Comparison of ENCODE assay signal across 36 cellular contexts in genomic region chr14:65613251-65613650, GRCh38.
"Had no signal": no experiment of that assay in that cellular context is flagged by ENCODE, and none has a peak within 500 bp of the region (broad histone marks: within the 10 kb centered on the region; RNA-seq: fewer than 3 reads in every experiment).

No MANE protein-coding gene starts in this region.

- H3K4me3 ChIP-seq: adrenal gland, ascending aorta, body of pancreas, breast epithelium, cardiac muscle cell had no signal

- H3K27ac ChIP-seq: adrenal gland, ascending aorta, body of pancreas, brain microvascular endothelial cell, breast epithelium, cardiac muscle cell had no signal

- ATAC-seq: activated naive CD4-positive, alpha-beta T cell treated with anti-CD3 and anti-CD28 coated beads, Interleukin-2, amount 50 U/mL, for 72 hours; activated naive CD8-positive, alpha-beta T cell treated with anti-CD3 and anti-CD28 coated beads, Interleukin-2, amount 50 U/mL, for 24 hours; activated T-cell treated with anti-CD3 and anti-CD28 coated beads, Interleukin-2, amount 50 U/mL, for 4 hours; activated T-cell treated with anti-CD3 and anti-CD28 coated beads, Interleukin-2, amount 50 U/mL, for 72 hours; activated T-helper 17 cell treated with anti-CD3 and anti-CD28 coated beads, Interleukin-2, amount 50 U/mL, for 72 hours; body of pancreas had no signal

- H3K27me3 ChIP-seq: adrenal gland, ascending aorta, body of pancreas, brain microvascular endothelial cell, breast epithelium, cardiac muscle cell had no signal

- H3K27ac Mint-ChIP-seq: activated naive CD4-positive, alpha-beta T cell treated with anti-CD3 and anti-CD28 coated beads for 36 hours; activated naive CD4-positive, alpha-beta T cell treated with anti-CD3 and anti-CD28 coated beads, Interleukin-2, amount 10 ng/mL, durations not matched to agents 7 days and 5 days; activated naive CD4-positive, alpha-beta T cell treated with anti-CD3 and anti-CD28 coated beads, Interleukin-2, amount 50 U/mL, for 24 hours; activated naive CD4-positive, alpha-beta T cell treated with anti-CD3 and anti-CD28 coated beads, Interleukin-2, amount 50 U/mL, for 72 hours; activated naive CD8-positive, alpha-beta T cell; activated naive CD8-positive, alpha-beta T cell treated with anti-CD3 and anti-CD28 coated beads for 36 hours; activated naive CD8-positive, alpha-beta T cell treated with anti-CD3 and anti-CD28 coated beads, Interleukin-2, amount 10 ng/mL, durations not matched to agents 7 days and 5 days; activated naive CD8-positive, alpha-beta T cell treated with anti-CD3 and anti-CD28 coated beads, Interleukin-2, amount 50 U/mL, for 24 hours; activated T-cell treated with anti-CD3 and anti-CD28 coated beads, Interleukin-2, amount 50 U/mL, for 72 hours; activated T-helper 17 cell treated with anti-CD3 and anti-CD28 coated beads, Interleukin-2, amount 50 U/mL, for 72 hours; activated T-helper 2 cell treated with anti-CD3 and anti-CD28 coated beads, Interferon-gamma antibody, Interleukin-2, Interleukin-4, amounts not matched to agents 10 μg/mL and 5 μg/mL and 100 μg/mL, durations not matched to agents 14 hours and 24 hours and 36 hours had no signal

- H3K36me3 ChIP-seq: adrenal gland, ascending aorta, brain microvascular endothelial cell, breast epithelium, cardiac muscle cell had no signal

- H3K9me3 ChIP-seq: adrenal gland, ascending aorta, body of pancreas, breast epithelium had no signal

- H3K4me1 Mint-ChIP-seq: activated naive CD4-positive, alpha-beta T cell treated with anti-CD3 and anti-CD28 coated beads, Interleukin-2, amount 10 ng/mL, durations not matched to agents 7 days and 5 days; activated naive CD8-positive, alpha-beta T cell treated with anti-CD3 and anti-CD28 coated beads, Interleukin-2, amount 50 U/mL, for 24 hours; activated T-helper 17 cell treated with anti-CD3 and anti-CD28 coated beads, Interleukin-2, amount 50 U/mL, for 72 hours had no signal

- H3K27me3 Mint-ChIP-seq: activated naive CD4-positive, alpha-beta T cell treated with anti-CD3 and anti-CD28 coated beads, Interleukin-2, amount 10 ng/mL, durations not matched to agents 7 days and 5 days; activated naive CD4-positive, alpha-beta T cell treated with anti-CD3 and anti-CD28 coated beads, Interleukin-2, amount 50 U/mL, for 24 hours; activated naive CD8-positive, alpha-beta T cell; activated naive CD8-positive, alpha-beta T cell treated with anti-CD3 and anti-CD28 coated beads for 36 hours; activated naive CD8-positive, alpha-beta T cell treated with anti-CD3 and anti-CD28 coated beads, Interleukin-2, amount 10 ng/mL, durations not matched to agents 7 days and 5 days; activated naive CD8-positive, alpha-beta T cell treated with anti-CD3 and anti-CD28 coated beads, Interleukin-2, amount 50 U/mL, for 24 hours; activated T-helper 17 cell treated with anti-CD3 and anti-CD28 coated beads, Interleukin-2, amount 50 U/mL, for 72 hours; brain; central memory CD8-positive, alpha-beta T cell had no signal

- H3K4me1 ChIP-seq: adrenal gland, ascending aorta, breast epithelium had no signal

- DNase-seq: activated effector memory CD4-positive, alpha-beta T cell treated with anti-CD3 and anti-CD28 coated beads, Interleukin-2, amount 50 U/mL, for 16 hours; activated effector memory CD4-positive, alpha-beta T cell treated with Interleukin-2 at 50 U/mL for 16 hours; activated gamma-delta T cell; activated gamma-delta T cell treated with Interleukin-2 at 50 U/mL for 16 hours; activated naive CD4-positive, alpha-beta T cell; activated naive CD4-positive, alpha-beta T cell treated with anti-CD3 and anti-CD28 coated beads for 36 hours; activated naive CD4-positive, alpha-beta T cell treated with anti-CD3 and anti-CD28 coated beads, Interleukin-2, amount 10 ng/mL, durations not matched to agents 7 days and 5 days; activated naive CD4-positive, alpha-beta T cell treated with anti-CD3 and anti-CD28 coated beads, Interleukin-2, amount 50 U/mL, for 16 hours; activated naive CD4-positive, alpha-beta T cell treated with Interleukin-2 at 50 U/mL for 16 hours; activated naive CD8-positive, alpha-beta T cell treated with anti-CD3 and anti-CD28 coated beads for 36 hours; activated naive CD8-positive, alpha-beta T cell treated with anti-CD3 and anti-CD28 coated beads, Interleukin-2, amount 10 ng/mL, durations not matched to agents 7 days and 5 days; activated naive CD8-positive, alpha-beta T cell treated with anti-CD3 and anti-CD28 coated beads, Interleukin-2, amount 50 U/mL, for 24 hours; activated T-cell treated with anti-CD3 and anti-CD28 coated beads, Interleukin-2, amount 50 U/mL, for 4 hours; activated T-cell treated with anti-CD3 and anti-CD28 coated beads, Interleukin-2, amount 50 U/mL, for 48 hours; activated T-cell treated with anti-CD3 and anti-CD28 coated beads, Interleukin-2, amount 50 U/mL, for 72 hours; adrenal gland; amniotic stem cell; amygdala; anterior cingulate cortex; aorta; body of pancreas; brain microvascular endothelial cell; caudate nucleus; central memory CD4-positive, alpha-beta T cell; cerebellar nuclear complex had no signal

- H3K4me3 Mint-ChIP-seq: activated naive CD4-positive, alpha-beta T cell treated with anti-CD3 and anti-CD28 coated beads for 36 hours; activated naive CD4-positive, alpha-beta T cell treated with anti-CD3 and anti-CD28 coated beads, Interleukin-2, amount 10 ng/mL, durations not matched to agents 7 days and 5 days; activated naive CD4-positive, alpha-beta T cell treated with anti-CD3 and anti-CD28 coated beads, Interleukin-2, amount 50 U/mL, for 24 hours; activated naive CD8-positive, alpha-beta T cell; activated naive CD8-positive, alpha-beta T cell treated with anti-CD3 and anti-CD28 coated beads for 36 hours; activated naive CD8-positive, alpha-beta T cell treated with anti-CD3 and anti-CD28 coated beads, Interleukin-2, amount 10 ng/mL, durations not matched to agents 7 days and 5 days; activated naive CD8-positive, alpha-beta T cell treated with anti-CD3 and anti-CD28 coated beads, Interleukin-2, amount 50 U/mL, for 24 hours; activated T-cell treated with anti-CD3 and anti-CD28 coated beads, Interleukin-2, amount 50 U/mL, for 4 hours; activated T-cell treated with anti-CD3 and anti-CD28 coated beads, Interleukin-2, amount 50 U/mL, for 72 hours; activated T-helper 1 cell treated with anti-CD3 and anti-CD28 coated beads, Interleukin-12 subunit alpha, Interleukin-12 subunit beta, Interleukin-2, Interleukin-4 antibody, amounts not matched to agents 30 ng/mL and 10 ng/mL and 1 ng/mL, durations not matched to agents 14 hours and 24 hours and 36 hours; activated T-helper 17 cell treated with anti-CD3 and anti-CD28 coated beads, Interleukin-2, amount 50 U/mL, for 72 hours; brain; central memory CD8-positive, alpha-beta T cell had no signal
